Comparison of ENCODE assay signal across 8 cellular contexts in the genomic region with DNA sequence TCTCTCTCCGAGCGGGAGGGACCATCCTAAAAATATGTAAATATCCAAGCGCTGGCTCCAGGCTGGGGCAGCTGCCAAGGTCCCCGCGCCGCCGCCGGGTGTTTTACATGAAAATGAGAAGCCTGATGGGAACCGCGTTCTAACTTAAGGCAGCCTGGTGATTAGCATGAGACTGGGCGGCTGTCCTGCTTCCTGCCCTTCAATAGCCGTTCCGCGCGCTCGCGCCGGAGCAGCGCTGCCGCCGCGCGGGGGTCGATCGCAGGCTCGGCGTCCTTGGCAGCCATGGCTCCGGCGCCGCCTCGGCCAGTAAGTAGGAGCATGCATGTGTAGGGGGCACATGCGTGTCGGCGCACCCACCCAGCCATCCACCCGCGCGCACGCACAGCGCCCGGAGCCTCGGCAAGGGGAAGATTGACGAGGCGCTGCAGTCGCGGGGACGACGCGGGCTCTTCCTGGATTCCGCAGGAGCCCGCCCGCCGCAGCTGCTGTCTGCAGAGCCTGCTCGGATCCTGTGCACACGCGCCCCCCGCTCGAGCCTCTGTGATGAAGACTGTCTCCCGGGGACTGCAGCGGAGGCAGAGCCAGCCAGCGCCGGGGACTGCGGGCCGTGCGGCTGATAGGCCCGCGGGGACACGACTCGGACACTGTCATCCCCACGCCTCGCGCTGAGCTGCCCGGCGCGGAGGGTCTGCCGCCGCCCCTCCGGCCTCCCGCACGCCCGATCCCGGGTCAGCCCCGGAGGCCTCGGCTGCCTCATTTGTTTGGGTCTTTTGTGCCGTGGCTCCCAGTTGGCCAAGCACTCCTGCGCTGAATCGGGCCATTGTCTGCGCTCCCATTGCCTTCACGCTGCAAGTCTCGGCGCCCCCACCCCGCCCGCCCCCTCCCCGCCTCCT. TPM values are rescaled to one million over a fixed set of nuclear protein-coding genes. Genes with fewer than 3 reads are reported as not detected.
DNase-seq lines count a peak whose midpoint lies in the region; ATAC-seq and TF ChIP-seq lines count a peak whose summit lies in the region.

No MANE protein-coding gene starts in this region.

- CTCF ChIA-PET in T-cell (lab: Charles Lee), result no interaction called here

- no peak overlapping the region for H3K27ac Mint-ChIP-seq in naive thymus-derived CD8-positive, alpha-beta T cell
- no peak overlapping the region for H3K27ac Mint-ChIP-seq in T-cell

- no peaks in the 10 kb centered on the region for H3K9me3 ChIP-seq in WERI-Rb-1 (ENCODE audit: severe bottlenecking)

- peaks cover 2 to 13% (median 7%) of the 10 kb centered on the region in 4 donors for H3K4me1 Mint-ChIP-seq in naive thymus-derived CD8-positive, alpha-beta T cell
- H3K4me1 Mint-ChIP-seq in T-cell, result peaks cover 6 to 8% (median 7%) of the 10 kb centered on the region in 3 donors

- POLR2A ChIA-PET in naive thymus-derived CD8-positive, alpha-beta T cell (lab: Charles Lee), result interaction anchor here (0.7 kb wide), 1 partner anchor 64 kb away, joined by 4 read pairs; no protein-coding TSS in a partner anchor
- POLR2A ChIA-PET in T-cell (lab: Charles Lee), result no interaction called here

- TF ChIP-seq CTCF in HFF-Myc (IDR thresholded peaks at IDR 0.05; ENCODE audit: low read depth, low read length, missing control alignments) (no peak), WERI-Rb-1 (IDR thresholded peaks at IDR 0.05; ENCODE audit: low read depth, low read length) (no peak), foreskin fibroblast (IDR thresholded peaks at IDR 0.05; ENCODE audit: low read depth, low read length) (no peak)

- H3K27me3 ChIP-seq in WERI-Rb-1 (ENCODE audit: insufficient read depth, low read depth, severe bottlenecking), result peaks cover 14% of the 10 kb centered on the region

- H3K36me3 ChIP-seq in WERI-Rb-1, result no peaks in the 10 kb centered on the region; the same call in 1 of the 2 replicates

- peak; percentile 29 for DNase-seq in AG08395 (ENCODE audit: low spot score)
- no peak for DNase-seq in HFF-Myc (ENCODE audit: extremely low read depth, low read depth)
- DNase-seq in WERI-Rb-1, result peak; percentile 46
- peak in 1 of 2 donors; percentile 31 for DNase-seq in foreskin fibroblast
- no peak for DNase-seq in naive thymus-derived CD8-positive, alpha-beta T cell
- no peak for DNase-seq in NCI-H1048 (lab: John Stamatoyannopoulos, UW)
- no peak for DNase-seq in NCI-H446 treated with DMSO at 0.1 percent for 48 hours (lab: John Stamatoyannopoulos, UW)
- DNase-seq in T-cell, result no peak

- no peak for ATAC-seq in naive thymus-derived CD8-positive, alpha-beta T cell
- ATAC-seq in T-cell (replicated peaks in 1 of 4), result no peak

- H3K9me3 Mint-ChIP-seq in naive thymus-derived CD8-positive, alpha-beta T cell, result peaks cover 0 to 9% (median 2%) of the 10 kb centered on the region in 9 donors
- peaks cover 0 to 4% (median 2%) of the 10 kb centered on the region in 3 donors for H3K9me3 Mint-ChIP-seq in T-cell

- H3K4me3 ChIP-seq in HFF-Myc (replicated peaks; ENCODE audit: low read depth, low read length) (peak overlapping the region; percentile 24), WERI-Rb-1 (ENCODE audit: low read depth, low read length) (peak overlapping the region; percentile 81), foreskin fibroblast (ENCODE audit: low read depth in 1 of 2, low read length in 2 of 2) (peak overlapping the region; percentile 25 to 44)

- no peak overlapping the region for H3K27ac ChIP-seq in WERI-Rb-1

- H3K4me3 Mint-ChIP-seq in naive thymus-derived CD8-positive, alpha-beta T cell, result peak overlapping the region in 6 of 10 donors; percentile 8 to 57 (median 32)
- H3K4me3 Mint-ChIP-seq in T-cell, result peak overlapping the region in 1 of 3 donors; percentile 62

- peaks cover 0 to 5% (median 0%) of the 10 kb centered on the region in 3 donors for H3K36me3 Mint-ChIP-seq in naive thymus-derived CD8-positive, alpha-beta T cell
- no peaks in the 10 kb centered on the region for H3K36me3 Mint-ChIP-seq in T-cell

- peaks cover 42 to 63% (median 57%) of the 10 kb centered on the region in 5 donors for H3K27me3 Mint-ChIP-seq in naive thymus-derived CD8-positive, alpha-beta T cell
- H3K27me3 Mint-ChIP-seq in T-cell, result peaks cover 51 to 69% of the 10 kb centered on the region in 2 donors

RNA-seq across cellular contexts. Expression of a gene that starts 0.7 kb away (rescaled TPM):
- total RNA-seq in naive thymus-derived CD8-positive, alpha-beta T cell, result not detected
- polyA plus RNA-seq in naive thymus-derived CD8-positive, alpha-beta T cell, result not detected
- total RNA-seq in T-cell, result under 1 TPM in 2 of 5 donors, not detected in 3; 0.22 to 0.50 TPM

Comparison
In these comparisons a context has a peak if more than half of its experiments do, and no peak if none do; other contexts are left out.
1. DNase-seq: peak in AG08395 (single experiment) and WERI-Rb-1 (single experiment); none in HFF-Myc (single experiment), naive thymus-derived CD8-positive, alpha-beta T cell (0 of 10), NCI-H1048 (single experiment), NCI-H446 treated with DMSO at 0.1 percent for 48 hours (single experiment) and T-cell (0 of 34).
2. H3K4me3 ChIP-seq: peak in every context shown above with its lines; median percentile 81 in WERI-Rb-1; 34 in foreskin fibroblast; 24 in HFF-Myc.